In genomic region chr4:185838514-185839203, GRCh38 we compare ENCODE assay signal across 1 cellular context.
TF ChIP-seq lines count a peak whose summit lies in the region.

No MANE protein-coding gene starts in this region.

TF ChIP-seq in SK-N-SH, 30 proteins besides CTCF, POLR2A, EP300 and RAD21 (continued from another document):
- no peak for TF ChIP-seq REST (IDR thresholded peaks at IDR 0.05; ENCODE audit: low read depth, low read length)
- TF ChIP-seq ZBTB33 (IDR thresholded peaks at IDR 0.05; ENCODE audit: borderline replicate concordance, low read depth): no peak
- no peak for TF ChIP-seq SIN3A (IDR thresholded peaks at IDR 0.05; ENCODE audit: borderline replicate concordance, low read depth, low read length)
- TF ChIP-seq EZH2phosphoT487 (IDR thresholded peaks at IDR 0.05; ENCODE audit: borderline replicate concordance, low read depth): no peak
- no peak for TF ChIP-seq TCF12 (IDR thresholded peaks at IDR 0.05)
- no peak for TF ChIP-seq MXI1 (IDR thresholded peaks at IDR 0.05; ENCODE audit: low read depth, low read length)
- no peak for TF ChIP-seq GABPA (IDR thresholded peaks at IDR 0.05; ENCODE audit: low read depth)
- no peak for TF ChIP-seq MEF2A (IDR thresholded peaks at IDR 0.05; ENCODE audit: borderline replicate concordance, low read depth)
- TF ChIP-seq RXRA (IDR thresholded peaks at IDR 0.05; ENCODE audit: borderline replicate concordance, low read depth): no peak
- TF ChIP-seq FOXJ3 (CRISPR knock-in tag; IDR thresholded peaks at IDR 0.05): no peak
